Comparison of ENCODE assay signal across 9 cellular contexts in genomic region chr15:45307230-45307924, GRCh38. TPM values are rescaled to one million over a fixed set of nuclear protein-coding genes. Genes with fewer than 3 reads are reported as not detected.
DNase-seq lines count a peak whose midpoint lies in the region; ATAC-seq, FAIRE-seq and TF ChIP-seq lines count a peak whose summit lies in the region.
"Had no signal": no experiment of that assay in that cellular context is flagged by ENCODE, and none has a peak within 500 bp of the region (broad histone marks: within the 10 kb centered on the region; RNA-seq: fewer than 3 reads in every experiment).

No MANE protein-coding gene starts in this region.

- DNase-seq in CD14-positive monocyte (ENCODE audit: low spot score) (no peak), GM23248 (peak; percentile 78), RKO (ENCODE audit: low spot score) (peak; percentile 68), endothelial cell of umbilical vein (ENCODE audit: low read depth, low spot score) (peak; percentile 41)
- DNase-seq in naive thymus-derived CD8-positive, alpha-beta T cell, result peak in 3 of 10 donors; percentile 3 to 16 (median 6)

- FAIRE-seq in endothelial cell of umbilical vein (lab: Jason Lieb, UNC), result no peak

- ATAC-seq in naive thymus-derived CD8-positive, alpha-beta T cell, result peak; percentile 25 to 54
- ATAC-seq in HG03457 (IDR thresholded peaks at IDR 0.05; ENCODE audit: unreplicated experiment), result no peak
- ATAC-seq in HG03439 (IDR thresholded peaks at IDR 0.05; ENCODE audit: unreplicated experiment), result no peak
- ATAC-seq in HG02885 (IDR thresholded peaks at IDR 0.05; ENCODE audit: poor library complexity, unreplicated experiment), result no peak

- dilution Hi-C loops in endothelial cell of umbilical vein (cut with MboI; ENCODE audit: extremely low pct_ligation_motif_present, low sequenced_read_pairs), result no loop called here

- BruUV-seq in endothelial cell of umbilical vein (replicated peaks; lab: Mats Ljungman, UMichigan), result no TSS peak

- no peaks in the 10 kb centered on the region for H3K36me3 Mint-ChIP-seq in CD14-positive monocyte
- H3K36me3 Mint-ChIP-seq in naive thymus-derived CD8-positive, alpha-beta T cell, result peaks cover 0 to 9% (median 5%) of the 10 kb centered on the region in 3 donors

- WGBS in GM23248 (ENCODE audit: low coverage in 1 of 2, low lambda C conversion rate in 2 of 2, missing lambda C conversion rate in 2 of 2), 2 experiments, result 21% methylated on average over 5 of the region's 5 CpGs

- H3K4me1 ChIP-seq in GM23248 (ENCODE audit: insufficient read depth) (peaks cover 9% of the 10 kb centered on the region; the same call in 1 of the 2 replicates), endothelial cell of umbilical vein (ENCODE audit: control insufficient read depth, extremely low read depth, insufficient read depth, low read length) (no peaks in the 10 kb centered on the region)
- H3K4me1 ChIP-seq: SJCRH30 had no signal

- peak overlapping the region; percentile 59 for H2AFZ ChIP-seq in GM23248
- no peak overlapping the region for H2AFZ ChIP-seq in endothelial cell of umbilical vein (ENCODE audit: low read depth, low read length)

- H3K27me3 Mint-ChIP-seq in CD14-positive monocyte (ENCODE audit: low read depth in 3 of 3), result peaks cover 3 to 24% (median 18%) of the 10 kb centered on the region in 3 donors
- peaks cover 17 to 38% (median 30%) of the 10 kb centered on the region in 5 donors for H3K27me3 Mint-ChIP-seq in naive thymus-derived CD8-positive, alpha-beta T cell

- peaks cover 0 to 6% (median 2%) of the 10 kb centered on the region in 7 donors for H3K9me3 Mint-ChIP-seq in CD14-positive monocyte
- H3K9me3 Mint-ChIP-seq in naive thymus-derived CD8-positive, alpha-beta T cell, result peaks cover 0 to 11% (median 0%) of the 10 kb centered on the region in 9 donors

- H3K79me2 ChIP-seq in GM23248 (ENCODE audit: insufficient read depth) (no peaks in the 10 kb centered on the region), endothelial cell of umbilical vein (ENCODE audit: control insufficient read depth, insufficient read depth, low read length) (no peaks in the 10 kb centered on the region)

- CTCF ChIA-PET in endothelial cell of umbilical vein (lab: Charles Lee), result interaction anchor here (1.5 kb wide), 1 partner anchor 151 kb away, joined by 4 read pairs; no protein-coding TSS in a partner anchor

- H3K4me2 ChIP-seq in GM23248 (ENCODE audit: unreplicated experiment) (peak overlapping the region; percentile 69), endothelial cell of umbilical vein (ENCODE audit: insufficient read depth, low read length) (no peak overlapping the region)

- H3K9me2 ChIP-seq in GM23248 (ENCODE audit: insufficient read depth), result no peaks in the 10 kb centered on the region

- H3K27me3 ChIP-seq in GM23248 (replicated peaks; ENCODE audit: insufficient read depth) (no peaks in the 10 kb centered on the region), endothelial cell of umbilical vein (ENCODE audit: control insufficient read depth in 2 of 2, insufficient read depth in 2 of 2, low read length in 2 of 2) (peaks cover 2 to 5% of the 10 kb centered on the region in 2 experiments)
- H3K27me3 ChIP-seq: SJCRH30 had no signal

- peaks cover 9% of the 10 kb centered on the region for H3K4me1 Mint-ChIP-seq in CD14-positive monocyte
- H3K4me1 Mint-ChIP-seq in naive thymus-derived CD8-positive, alpha-beta T cell, result peaks cover 4 to 11% (median 8%) of the 10 kb centered on the region in 4 donors

- H3K4me3 ChIP-seq in GM23248 (peak overlapping the region; percentile 58), endothelial cell of umbilical vein (replicated peaks in 1 of 3; ENCODE audit: insufficient read depth in 1 of 3, low read depth in 1 of 3, low read length in 3 of 3) (no peak overlapping the region)
- H3K4me3 ChIP-seq: SJCRH30 had no signal

- intact Hi-C loops in CD14-positive monocyte (cut with micrococcal nuclease) (loop anchor here in 1 of 2 donors (10.0 kb wide), 1 partner anchor 97 kb away; a partner anchor contains a TSS), endothelial cell of umbilical vein (cut with micrococcal nuclease) (loop anchor here (1.0 to 5.0 kb wide), 2 partner anchors 92 to 305 kb away; no protein-coding TSS in a partner anchor)

- H3K36me3 ChIP-seq in GM23248 (ENCODE audit: low read depth), result no peaks in the 10 kb centered on the region
- H3K36me3 ChIP-seq in endothelial cell of umbilical vein (ENCODE audit: control insufficient read depth in 2 of 2, extremely low read depth in 1 of 2, insufficient read depth in 2 of 2, low read length in 2 of 2), result no peaks in the 10 kb centered on the region
- H3K36me3 ChIP-seq: SJCRH30 had no signal

- peak overlapping the region; percentile 59 to 83 for H3K4me3 Mint-ChIP-seq in CD14-positive monocyte
- peak overlapping the region; percentile 43 to 80 (median 62) for H3K4me3 Mint-ChIP-seq in naive thymus-derived CD8-positive, alpha-beta T cell

- in situ Hi-C loops in GM23248 (cut with MboI), result no loop called here

- H3K27ac ChIP-seq in GM23248 (no peak overlapping the region), endothelial cell of umbilical vein (ENCODE audit: insufficient read depth, low read depth, low read length) (no peak overlapping the region)
- H3K27ac ChIP-seq: SJCRH30 had no signal

- no peaks in the 10 kb centered on the region for H3K9me1 ChIP-seq in endothelial cell of umbilical vein (replicated peaks; ENCODE audit: control insufficient read depth, extremely low read depth, insufficient read depth, low read length)

- H3K9me3 ChIP-seq in GM23248 (ENCODE audit: low read depth), result no peaks in the 10 kb centered on the region
- H3K9me3 ChIP-seq in endothelial cell of umbilical vein (replicated peaks; ENCODE audit: control insufficient read depth, insufficient read depth, low read length), result no peaks in the 10 kb centered on the region
- H3K9me3 ChIP-seq: SJCRH30 had no signal

- H3F3A ChIP-seq in GM23248 (ENCODE audit: insufficient read depth), result peaks cover 6% of the 10 kb centered on the region; the same call in 1 of the 2 replicates

- no peak overlapping the region for H3K9ac ChIP-seq in GM23248
- no peak overlapping the region for H3K9ac ChIP-seq in endothelial cell of umbilical vein (replicated peaks; ENCODE audit: extremely low read depth, insufficient read depth, low read length)

- TF ChIP-seq CTCF in CD14-positive monocyte (IDR thresholded peaks at IDR 0.05), result peak; percentile 66
- TF ChIP-seq CTCF in endothelial cell of umbilical vein (IDR thresholded peaks at IDR 0.05; ENCODE audit: extremely low read depth in 1 of 2, insufficient read depth in 1 of 2, low read depth in 1 of 2, low read length in 2 of 2), result peak; percentile 10 to 15

- H4K20me1 ChIP-seq in GM23248 (ENCODE audit: insufficient read depth) (no peaks in the 10 kb centered on the region), endothelial cell of umbilical vein (replicated peaks; ENCODE audit: control insufficient read depth, extremely low read depth, insufficient read depth, low read length) (no peaks in the 10 kb centered on the region)

- no peak for TF ChIP-seq POLR2A in endothelial cell of umbilical vein (IDR thresholded peaks at IDR 0.05; ENCODE audit: low read depth, low read length)

- POLR2A ChIA-PET in endothelial cell of umbilical vein (lab: Charles Lee), result no interaction called here
- POLR2A ChIA-PET in naive thymus-derived CD8-positive, alpha-beta T cell (lab: Charles Lee), result no interaction called here

- peak overlapping the region in 1 of 7 donors; percentile 15 for H3K27ac Mint-ChIP-seq in CD14-positive monocyte
- no peak overlapping the region for H3K27ac Mint-ChIP-seq in naive thymus-derived CD8-positive, alpha-beta T cell

TF ChIP-seq in endothelial cell of umbilical vein, 7 proteins besides CTCF, POLR2A, EP300 and RAD21:
- no peak for TF ChIP-seq EZH2 (IDR thresholded peaks at IDR 0.05; ENCODE audit: borderline replicate concordance, low read depth, low read length, severe bottlenecking)
- TF ChIP-seq POLR2AphosphoS5 (IDR thresholded peaks at IDR 0.05; ENCODE audit: insufficient read depth, low read depth, low read length), result no peak
- TF ChIP-seq, protein P1, sequence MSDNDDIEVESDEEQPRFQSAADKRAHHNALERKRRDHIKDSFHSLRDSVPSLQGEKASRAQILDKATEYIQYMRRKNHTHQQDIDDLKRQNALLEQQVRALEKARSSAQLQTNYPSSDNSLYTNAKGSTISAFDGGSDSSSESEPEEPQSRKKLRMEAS (IDR thresholded peaks at IDR 0.05; ENCODE audit: insufficient read depth, insufficient read length), result no peak
- TF ChIP-seq JUN (IDR thresholded peaks at IDR 0.05; ENCODE audit: borderline replicate concordance, insufficient read depth, insufficient read length, low read depth), result no peak
- no peak for TF ChIP-seq GATA2 (IDR thresholded peaks at IDR 0.05; ENCODE audit: insufficient read depth, insufficient read length, low read depth, low read length)
- TF ChIP-seq MYC (IDR thresholded peaks at IDR 0.05; ENCODE audit: low read depth, low read length), result no peak
- TF ChIP-seq FOS (IDR thresholded peaks at IDR 0.05; ENCODE audit: borderline replicate concordance, insufficient read depth, low read length), result no peak

RNA-seq across cellular contexts. Expression of gene SLC28A2, which starts 55.3 kb away (rescaled TPM):
- not detected for polyA plus RNA-seq in CD14-positive monocyte
- total RNA-seq in GM23248 (2014; rRNA removed; shearing (Covaris generic)), result not detected in 2 replicates
- polyA plus RNA-seq in GM23248 (2016; fragmentation: Nextera tagmentation; extraction: Ambion mirVana), result not detected in 2 replicates
- total RNA-seq in endothelial cell of umbilical vein, result not detected in 2 replicates
- not detected in 2 replicates for polyA plus RNA-seq in endothelial cell of umbilical vein
- polyA plus RNA-seq in endothelial cell of umbilical vein (2011; cell fraction: cytosol; rRNA removed), result not detected in 2 replicates
- polyA plus RNA-seq in endothelial cell of umbilical vein (2011; cell fraction: nucleus; rRNA removed), result not detected in 2 replicates
- polyA plus RNA-seq in endothelial cell of umbilical vein (2012), result not detected in 2 replicates
- not detected in 2 replicates for polyA minus RNA-seq in endothelial cell of umbilical vein
- polyA minus RNA-seq in endothelial cell of umbilical vein (2011; cell fraction: cytosol; rRNA and poly(A)+ RNA removed), result not detected
- not detected in 2 replicates for polyA minus RNA-seq in endothelial cell of umbilical vein (2011; cell fraction: nucleus; rRNA and poly(A)+ RNA removed)
- total RNA-seq in naive thymus-derived CD8-positive, alpha-beta T cell, result not detected
- not detected for polyA plus RNA-seq in naive thymus-derived CD8-positive, alpha-beta T cell
- total RNA-seq: SJCRH30 had no signal

Comparison
In these comparisons a context has a peak if more than half of its experiments do, and no peak if none do; other contexts are left out.
1. ATAC-seq: peak in naive thymus-derived CD8-positive, alpha-beta T cell (2 of 2); none in HG03457 (single experiment), HG03439 (single experiment) and HG02885 (single experiment).